ENCODE assay signal across 1 cellular context in genomic region chr17:49079840-49080663, GRCh38.
TF ChIP-seq lines count a peak whose summit lies in the region.

No MANE protein-coding gene starts in this region.

TF ChIP-seq in HepG2, 621 proteins besides CTCF, POLR2A, EP300 and RAD21 (continued from another document and continues in another):
- TF ChIP-seq, protein P1, sequence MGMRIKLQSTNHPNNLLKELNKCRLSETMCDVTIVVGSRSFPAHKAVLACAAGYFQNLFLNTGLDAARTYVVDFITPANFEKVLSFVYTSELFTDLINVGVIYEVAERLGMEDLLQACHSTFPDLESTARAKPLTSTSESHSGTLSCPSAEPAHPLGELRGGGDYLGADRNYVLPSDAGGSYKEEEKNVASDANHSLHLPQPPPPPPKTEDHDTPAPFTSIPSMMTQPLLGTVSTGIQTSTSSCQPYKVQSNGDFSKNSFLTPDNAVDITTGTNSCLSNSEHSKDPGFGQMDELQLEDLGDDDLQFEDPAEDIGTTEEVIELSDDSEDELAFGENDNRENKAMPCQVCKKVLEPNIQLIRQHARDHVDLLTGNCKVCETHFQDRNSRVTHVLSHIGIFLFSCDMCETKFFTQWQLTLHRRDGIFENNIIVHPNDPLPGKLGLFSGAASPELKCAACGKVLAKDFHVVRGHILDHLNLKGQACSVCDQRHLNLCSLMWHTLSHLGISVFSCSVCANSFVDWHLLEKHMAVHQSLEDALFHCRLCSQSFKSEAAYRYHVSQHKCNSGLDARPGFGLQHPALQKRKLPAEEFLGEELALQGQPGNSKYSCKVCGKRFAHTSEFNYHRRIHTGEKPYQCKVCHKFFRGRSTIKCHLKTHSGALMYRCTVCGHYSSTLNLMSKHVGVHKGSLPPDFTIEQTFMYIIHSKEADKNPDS (CRISPR knock-in tag; IDR thresholded peaks at IDR 0.05): no peak
- TF ChIP-seq RBAK (CRISPR knock-in tag; IDR thresholded peaks at IDR 0.05) (no peak), ARID3A (IDR thresholded peaks at IDR 0.05; ENCODE audit: low read depth, low read length) (peak; percentile 92), ZNF235 (CRISPR knock-in tag; IDR thresholded peaks at IDR 0.05; ENCODE audit: borderline replicate concordance) (0 out of 2 replicates have a peak, but pooled peaks have one; percentile 17), NFE2 (CRISPR knock-in tag; IDR thresholded peaks at IDR 0.05) (no peak), TCF12 (IDR thresholded peaks at IDR 0.05) (no peak), TCF12 (CRISPR knock-in tag; IDR thresholded peaks at IDR 0.05) (no peak), CREB3 (CRISPR knock-in tag; IDR thresholded peaks at IDR 0.05) (no peak), ZNF207 (IDR thresholded peaks at IDR 0.05; ENCODE audit: borderline replicate concordance) (no peak), ZNF704 (CRISPR knock-in tag; IDR thresholded peaks at IDR 0.05; ENCODE audit: borderline replicate concordance) (no peak), ZNF709 (CRISPR knock-in tag; IDR thresholded peaks at IDR 0.05) (0 out of 2 replicates have a peak, but pooled peaks have one; percentile 26), SUZ12 (IDR thresholded peaks at IDR 0.05; ENCODE audit: low read depth, low read length) (no peak), MXD4 (CRISPR knock-in tag; IDR thresholded peaks at IDR 0.05) (no peak), BHLHE40 (IDR thresholded peaks at IDR 0.05; ENCODE audit: low read length) (no peak), ZNF280B (CRISPR knock-in tag; IDR thresholded peaks at IDR 0.05; ENCODE audit: borderline replicate concordance) (no peak), SETDB1 (CRISPR knock-in tag; IDR thresholded peaks at IDR 0.05; ENCODE audit: borderline replicate concordance) (0 out of 2 replicates have a peak, but pooled peaks have one; percentile 53), ZNF616 (CRISPR knock-in tag; IDR thresholded peaks at IDR 0.05; ENCODE audit: low read depth) (no peak), NR2F2 (IDR thresholded peaks at IDR 0.05; ENCODE audit: borderline replicate concordance, low read depth) (no peak), JDP2 (CRISPR knock-in tag; IDR thresholded peaks at IDR 0.05; ENCODE audit: borderline replicate concordance) (no peak), TRAFD1 (CRISPR knock-in tag; IDR thresholded peaks at IDR 0.05; ENCODE audit: borderline replicate concordance) (no peak), CBX1 (IDR thresholded peaks at IDR 0.05; ENCODE audit: low read depth) (no peak), POGZ (CRISPR knock-in tag; IDR thresholded peaks at IDR 0.05) (no peak; the same call in none of the 2 replicates), RBFOX2 (IDR thresholded peaks at IDR 0.05; ENCODE audit: low read depth, low read length) (no peak), HOXA5 (CRISPR knock-in tag; IDR thresholded peaks at IDR 0.05) (no peak), NRL (CRISPR knock-in tag; IDR thresholded peaks at IDR 0.05; ENCODE audit: borderline replicate concordance) (no peak), ZNF12 (CRISPR knock-in tag; IDR thresholded peaks at IDR 0.05) (peak; percentile 85), ZSCAN12 (CRISPR knock-in tag; IDR thresholded peaks at IDR 0.05) (no peak), CSRNP1 (CRISPR knock-in tag; IDR thresholded peaks at IDR 0.05) (no peak), HMGA1 (CRISPR knock-in tag; conservative IDR thresholded peaks at IDR 0.05) (no peak), NAIF1 (CRISPR knock-in tag; IDR thresholded peaks at IDR 0.05; ENCODE audit: borderline replicate concordance) (peak; percentile 37; the same call in 1 of the 2 replicates), THAP11 (CRISPR knock-in tag; IDR thresholded peaks at IDR 0.05) (peak; percentile 16; the same call in 1 of the 2 replicates)
- TF ChIP-seq, protein P2, sequence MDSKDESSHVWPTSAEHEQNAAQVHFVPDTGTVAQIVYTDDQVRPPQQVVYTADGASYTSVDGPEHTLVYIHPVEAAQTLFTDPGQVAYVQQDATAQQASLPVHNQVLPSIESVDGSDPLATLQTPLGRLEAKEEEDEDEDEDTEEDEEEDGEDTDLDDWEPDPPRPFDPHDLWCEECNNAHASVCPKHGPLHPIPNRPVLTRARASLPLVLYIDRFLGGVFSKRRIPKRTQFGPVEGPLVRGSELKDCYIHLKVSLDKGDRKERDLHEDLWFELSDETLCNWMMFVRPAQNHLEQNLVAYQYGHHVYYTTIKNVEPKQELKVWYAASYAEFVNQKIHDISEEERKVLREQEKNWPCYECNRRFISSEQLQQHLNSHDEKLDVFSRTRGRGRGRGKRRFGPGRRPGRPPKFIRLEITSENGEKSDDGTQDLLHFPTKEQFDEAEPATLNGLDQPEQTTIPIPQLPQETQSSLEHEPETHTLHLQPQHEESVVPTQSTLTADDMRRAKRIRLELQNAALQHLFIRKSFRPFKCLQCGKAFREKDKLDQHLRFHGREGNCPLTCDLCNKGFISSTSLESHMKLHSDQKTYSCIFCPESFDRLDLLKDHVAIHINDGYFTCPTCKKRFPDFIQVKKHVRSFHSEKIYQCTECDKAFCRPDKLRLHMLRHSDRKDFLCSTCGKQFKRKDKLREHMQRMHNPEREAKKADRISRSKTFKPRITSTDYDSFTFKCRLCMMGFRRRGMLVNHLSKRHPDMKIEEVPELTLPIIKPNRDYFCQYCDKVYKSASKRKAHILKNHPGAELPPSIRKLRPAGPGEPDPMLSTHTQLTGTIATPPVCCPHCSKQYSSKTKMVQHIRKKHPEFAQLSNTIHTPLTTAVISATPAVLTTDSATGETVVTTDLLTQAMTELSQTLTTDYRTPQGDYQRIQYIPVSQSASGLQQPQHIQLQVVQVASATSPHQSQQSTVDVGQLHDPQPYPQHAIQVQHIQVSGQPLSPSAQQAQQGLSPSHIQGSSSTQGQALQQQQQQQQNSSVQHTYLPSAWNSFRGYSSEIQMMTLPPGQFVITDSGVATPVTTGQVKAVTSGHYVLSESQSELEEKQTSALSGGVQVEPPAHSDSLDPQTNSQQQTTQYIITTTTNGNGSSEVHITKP (CRISPR knock-in tag; IDR thresholded peaks at IDR 0.05; ENCODE audit: low read depth): peak; percentile 26
- TF ChIP-seq, protein P3, sequence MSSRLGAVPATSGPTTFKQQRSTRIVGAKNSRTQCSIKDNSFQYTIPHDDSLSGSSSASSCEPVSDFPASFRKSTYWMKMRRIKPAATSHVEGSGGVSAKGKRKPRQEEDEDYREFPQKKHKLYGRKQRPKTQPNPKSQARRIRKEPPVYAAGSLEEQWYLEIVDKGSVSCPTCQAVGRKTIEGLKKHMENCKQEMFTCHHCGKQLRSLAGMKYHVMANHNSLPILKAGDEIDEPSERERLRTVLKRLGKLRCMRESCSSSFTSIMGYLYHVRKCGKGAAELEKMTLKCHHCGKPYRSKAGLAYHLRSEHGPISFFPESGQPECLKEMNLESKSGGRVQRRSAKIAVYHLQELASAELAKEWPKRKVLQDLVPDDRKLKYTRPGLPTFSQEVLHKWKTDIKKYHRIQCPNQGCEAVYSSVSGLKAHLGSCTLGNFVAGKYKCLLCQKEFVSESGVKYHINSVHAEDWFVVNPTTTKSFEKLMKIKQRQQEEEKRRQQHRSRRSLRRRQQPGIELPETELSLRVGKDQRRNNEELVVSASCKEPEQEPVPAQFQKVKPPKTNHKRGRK (CRISPR knock-in tag; IDR thresholded peaks at IDR 0.05): no peak
- TF ChIP-seq, protein P4, sequence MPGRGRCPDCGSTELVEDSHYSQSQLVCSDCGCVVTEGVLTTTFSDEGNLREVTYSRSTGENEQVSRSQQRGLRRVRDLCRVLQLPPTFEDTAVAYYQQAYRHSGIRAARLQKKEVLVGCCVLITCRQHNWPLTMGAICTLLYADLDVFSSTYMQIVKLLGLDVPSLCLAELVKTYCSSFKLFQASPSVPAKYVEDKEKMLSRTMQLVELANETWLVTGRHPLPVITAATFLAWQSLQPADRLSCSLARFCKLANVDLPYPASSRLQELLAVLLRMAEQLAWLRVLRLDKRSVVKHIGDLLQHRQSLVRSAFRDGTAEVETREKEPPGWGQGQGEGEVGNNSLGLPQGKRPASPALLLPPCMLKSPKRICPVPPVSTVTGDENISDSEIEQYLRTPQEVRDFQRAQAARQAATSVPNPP (CRISPR knock-in tag; IDR thresholded peaks at IDR 0.05): no peak
- TF ChIP-seq, protein P5, sequence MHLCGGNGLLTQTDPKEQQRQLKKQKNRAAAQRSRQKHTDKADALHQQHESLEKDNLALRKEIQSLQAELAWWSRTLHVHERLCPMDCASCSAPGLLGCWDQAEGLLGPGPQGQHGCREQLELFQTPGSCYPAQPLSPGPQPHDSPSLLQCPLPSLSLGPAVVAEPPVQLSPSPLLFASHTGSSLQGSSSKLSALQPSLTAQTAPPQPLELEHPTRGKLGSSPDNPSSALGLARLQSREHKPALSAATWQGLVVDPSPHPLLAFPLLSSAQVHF (CRISPR knock-in tag; IDR thresholded peaks at IDR 0.05): no peak
- TF ChIP-seq, protein P6, sequence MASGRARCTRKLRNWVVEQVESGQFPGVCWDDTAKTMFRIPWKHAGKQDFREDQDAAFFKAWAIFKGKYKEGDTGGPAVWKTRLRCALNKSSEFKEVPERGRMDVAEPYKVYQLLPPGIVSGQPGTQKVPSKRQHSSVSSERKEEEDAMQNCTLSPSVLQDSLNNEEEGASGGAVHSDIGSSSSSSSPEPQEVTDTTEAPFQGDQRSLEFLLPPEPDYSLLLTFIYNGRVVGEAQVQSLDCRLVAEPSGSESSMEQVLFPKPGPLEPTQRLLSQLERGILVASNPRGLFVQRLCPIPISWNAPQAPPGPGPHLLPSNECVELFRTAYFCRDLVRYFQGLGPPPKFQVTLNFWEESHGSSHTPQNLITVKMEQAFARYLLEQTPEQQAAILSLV (CRISPR knock-in tag; IDR thresholded peaks at IDR 0.05; ENCODE audit: borderline replicate concordance): no peak
